Comparison of ENCODE assay signal across 18 cellular contexts in the genomic region with DNA sequence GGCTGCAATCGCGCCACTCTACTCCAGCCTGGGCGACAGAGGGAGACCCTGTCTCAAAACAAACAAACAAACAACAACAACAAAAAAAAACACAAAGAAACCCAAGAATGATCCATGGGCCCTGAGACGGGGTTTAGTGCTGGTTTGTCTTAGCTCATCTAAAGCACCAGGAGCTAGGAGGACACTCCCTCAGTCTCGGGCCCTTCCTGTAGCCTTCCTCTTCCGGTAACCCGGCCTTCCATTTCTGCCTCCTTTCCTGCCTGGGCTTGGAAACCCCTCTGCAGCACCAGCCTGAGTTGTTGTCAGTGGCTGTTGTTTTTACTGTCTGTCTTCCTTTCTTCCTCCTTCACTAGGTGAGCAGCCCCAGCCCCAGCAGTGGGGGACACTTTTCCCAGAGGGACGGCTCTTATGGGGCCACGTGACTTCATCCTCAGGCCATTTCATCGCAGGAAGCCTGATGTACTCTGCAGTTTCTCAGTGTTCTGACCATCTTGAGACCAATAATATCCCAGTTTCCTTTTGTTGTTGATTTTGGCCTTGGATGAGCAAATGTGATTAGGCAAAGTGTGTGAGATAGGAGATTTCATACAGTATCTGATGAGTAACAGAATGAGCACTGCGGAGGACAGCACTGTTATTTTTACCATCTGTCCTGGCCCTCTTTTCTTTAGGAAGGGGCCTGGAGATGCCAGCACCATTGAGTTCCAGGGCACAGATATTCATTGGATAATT.
DNase-seq lines count a peak whose midpoint lies in the region; ATAC-seq and TF ChIP-seq lines count a peak whose summit lies in the region.
"Had no signal": no experiment of that assay in that cellular context is flagged by ENCODE, and none has a peak within 500 bp of the region (broad histone marks: within the 10 kb centered on the region; RNA-seq: fewer than 3 reads in every experiment).

No MANE protein-coding gene starts in this region.

- no peak overlapping the region for H3K9ac ChIP-seq in trophoblast cell (ENCODE audit: low read length)
- H3K9ac ChIP-seq: BLaER1 treated with 17β-estradiol and CSF1 and Interleukin-3, amounts not matched to agents 10 nM and 100 nM; KMS-11 had no signal

- H3K36me3 ChIP-seq in trophoblast cell (ENCODE audit: control insufficient read depth in 1 of 2, insufficient read depth in 2 of 2, low read length in 2 of 2): no peaks in the 10 kb centered on the region
- H3K36me3 ChIP-seq: BLaER1 treated with 17β-estradiol and CSF1 and Interleukin-3, amounts not matched to agents 10 nM and 100 nM had no signal

- H3K79me1 ChIP-seq in trophoblast cell (ENCODE audit: low read length): no peaks in the 10 kb centered on the region

- H3K27me3 ChIP-seq in trophoblast cell (ENCODE audit: insufficient read depth, low read length): no peaks in the 10 kb centered on the region
- H3K27me3 ChIP-seq: BLaER1 treated with 17β-estradiol and CSF1 and Interleukin-3, amounts not matched to agents 10 nM and 100 nM had no signal

- no peak overlapping the region for H4K12ac ChIP-seq in trophoblast cell (ENCODE audit: low read depth, low read length)

- H3K14ac ChIP-seq in trophoblast cell (ENCODE audit: low read length): no peak overlapping the region

- H2BK5ac ChIP-seq in trophoblast cell (ENCODE audit: low read depth, low read length, poor library complexity): no peak overlapping the region

- H2BK12ac ChIP-seq in trophoblast cell (ENCODE audit: low read length): no peak overlapping the region

- no CpG with 5 or more reads among the region's 11 CpGs for WGBS in trophoblast cell (ENCODE audit: extremely low coverage, insufficient coverage, insufficient read length)

- ATAC-seq in SK-N-SH treated with all-trans-retinoic acid at 6 μM for 48 hours (no peak), GM18498 (IDR thresholded peaks at IDR 0.05; ENCODE audit: unreplicated experiment) (no peak)

- H4K8ac ChIP-seq in trophoblast cell (ENCODE audit: low read depth, low read length): no peak overlapping the region

- no peak overlapping the region for H3K4me2 ChIP-seq in trophoblast cell (ENCODE audit: low read length)
- H3K4me2 ChIP-seq: BLaER1 treated with 17β-estradiol and CSF1 and Interleukin-3, amounts not matched to agents 10 nM and 100 nM; KMS-11 had no signal

- H3K4me1 ChIP-seq in trophoblast cell (ENCODE audit: control insufficient read depth in 1 of 2, insufficient read depth in 2 of 2, low read length in 2 of 2): no peaks in the 10 kb centered on the region
- H3K4me1 ChIP-seq: BLaER1 treated with 17β-estradiol and CSF1 and Interleukin-3, amounts not matched to agents 10 nM and 100 nM had no signal

- no peak overlapping the region for H2AK5ac ChIP-seq in trophoblast cell (ENCODE audit: low read length)

- no peak overlapping the region for H2AFZ ChIP-seq in trophoblast cell (ENCODE audit: insufficient read depth, low read length, poor library complexity)

- H3K4me3 ChIP-seq in trophoblast cell (ENCODE audit: low read depth, low read length): no peak overlapping the region
- H3K4me3 ChIP-seq: BLaER1 treated with 17β-estradiol and CSF1 and Interleukin-3, amounts not matched to agents 10 nM and 100 nM had no signal

- H3K9me3 ChIP-seq in trophoblast cell (ENCODE audit: insufficient read depth, low read depth, low read length): no peaks in the 10 kb centered on the region

- H3K4ac ChIP-seq in trophoblast cell (ENCODE audit: low read depth, low read length): no peak overlapping the region

- no peaks in the 10 kb centered on the region for H3K79me2 ChIP-seq in trophoblast cell (ENCODE audit: control insufficient read depth, insufficient read depth, low read length, poor library complexity)

- no peak overlapping the region for H3K18ac ChIP-seq in trophoblast cell (ENCODE audit: low read length)

- no peak overlapping the region for H3K27ac ChIP-seq in trophoblast cell (ENCODE audit: low read depth, low read length)
- H3K27ac ChIP-seq: BLaER1 treated with 17β-estradiol and CSF1 and Interleukin-3, amounts not matched to agents 10 nM and 100 nM; KMS-11 had no signal

- H3K23ac ChIP-seq in trophoblast cell (ENCODE audit: low read length): no peak overlapping the region

- H2BK120ac ChIP-seq in trophoblast cell (ENCODE audit: insufficient read depth, low read length, poor library complexity): no peak overlapping the region

- DNase-seq in dermis blood vessel endothelial cell (peak; percentile 95), glomerular endothelial cell (ENCODE audit: extremely low read depth, low read depth, low spot score) (peak; percentile 62), smooth muscle cell of the brain vasculature (ENCODE audit: low read depth, low spot score) (peak; percentile 7), trophoblast cell (no peak), RKO (ENCODE audit: low spot score) (no peak), CD1c-positive myeloid dendritic cell (ENCODE audit: extremely low spot score) (no peak)
- DNase-seq: CD8-positive, alpha-beta memory T cell; DMS53; NCI-H1417 treated with DMSO at 0.1 percent for 48 hours; NCI-H187 treated with DMSO at 0.1 percent for 48 hours; NCI-H2227 treated with DMSO at 0.1 percent for 48 hours; NCI-H510A treated with DMSO at 0.1 percent for 48 hours; RPMI8226; SIG-M5 had no signal

- H4K91ac ChIP-seq in trophoblast cell (ENCODE audit: low read depth, low read length): no peak overlapping the region

TF ChIP-seq in SK-N-SH treated with all-trans-retinoic acid at 6 μM for 48 hours, 23 proteins besides CTCF, POLR2A, EP300 and RAD21:
- TF ChIP-seq ISL1 (CRISPR knock-in tag; IDR thresholded peaks at IDR 0.05) (peak; percentile 24; the same call in 1 of the 2 replicates), TCF4 (CRISPR knock-in tag; IDR thresholded peaks at IDR 0.05; ENCODE audit: borderline replicate concordance) (peak; percentile 73; the same call in 1 of the 2 replicates), TSHZ2 (CRISPR knock-in tag; IDR thresholded peaks at IDR 0.05) (peak; percentile 47; the same call in 1 of the 2 replicates)
- TF ChIP-seq, protein P1, sequence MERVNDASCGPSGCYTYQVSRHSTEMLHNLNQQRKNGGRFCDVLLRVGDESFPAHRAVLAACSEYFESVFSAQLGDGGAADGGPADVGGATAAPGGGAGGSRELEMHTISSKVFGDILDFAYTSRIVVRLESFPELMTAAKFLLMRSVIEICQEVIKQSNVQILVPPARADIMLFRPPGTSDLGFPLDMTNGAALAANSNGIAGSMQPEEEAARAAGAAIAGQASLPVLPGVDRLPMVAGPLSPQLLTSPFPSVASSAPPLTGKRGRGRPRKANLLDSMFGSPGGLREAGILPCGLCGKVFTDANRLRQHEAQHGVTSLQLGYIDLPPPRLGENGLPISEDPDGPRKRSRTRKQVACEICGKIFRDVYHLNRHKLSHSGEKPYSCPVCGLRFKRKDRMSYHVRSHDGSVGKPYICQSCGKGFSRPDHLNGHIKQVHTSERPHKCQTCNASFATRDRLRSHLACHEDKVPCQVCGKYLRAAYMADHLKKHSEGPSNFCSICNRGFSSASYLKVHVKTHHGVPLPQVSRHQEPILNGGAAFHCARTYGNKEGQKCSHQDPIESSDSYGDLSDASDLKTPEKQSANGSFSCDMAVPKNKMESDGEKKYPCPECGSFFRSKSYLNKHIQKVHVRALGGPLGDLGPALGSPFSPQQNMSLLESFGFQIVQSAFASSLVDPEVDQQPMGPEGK (CRISPR knock-in tag; IDR thresholded peaks at IDR 0.05; ENCODE audit: borderline replicate concordance): no peak

Comparison
In these comparisons a context has a peak if more than half of its experiments do, and no peak if none do; other contexts are left out.
1. DNase-seq: peak in dermis blood vessel endothelial cell (single experiment), glomerular endothelial cell (single experiment) and smooth muscle cell of the brain vasculature (single experiment); none in trophoblast cell (0 of 2), RKO (single experiment) and CD1c-positive myeloid dendritic cell (single experiment).